In the genomic region with DNA sequence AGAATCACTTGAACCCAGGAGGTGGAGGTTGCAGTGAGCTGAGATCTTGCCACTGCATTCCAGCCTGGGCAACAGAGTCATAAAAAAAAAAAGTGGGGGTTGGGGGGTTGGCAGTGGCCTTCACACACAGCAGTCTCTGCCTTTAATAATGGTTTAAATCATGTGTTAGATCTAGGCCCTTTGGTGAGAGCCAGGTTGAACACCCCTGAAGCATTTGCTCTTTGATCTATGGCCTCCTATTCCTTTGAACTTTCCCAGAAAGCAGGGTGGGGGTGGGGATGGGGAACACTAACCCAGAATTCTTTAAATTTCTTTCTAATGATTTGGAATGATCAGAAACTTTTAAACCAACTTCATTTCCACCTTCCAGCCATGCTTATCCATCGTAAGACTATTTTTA, we compare ENCODE assay signal across 20 cellular contexts.
DNase-seq lines count a peak whose midpoint lies in the region; ATAC-seq and TF ChIP-seq lines count a peak whose summit lies in the region.
"Had no signal": no experiment of that assay in that cellular context is flagged by ENCODE, and none has a peak within 500 bp of the region (broad histone marks: within the 10 kb centered on the region; RNA-seq: fewer than 3 reads in every experiment).

No MANE protein-coding gene starts in this region.

- peak overlapping the region; percentile 45 for H3K27ac Mint-ChIP-seq in Caco-2 (ENCODE audit: unreplicated experiment)
- no peak overlapping the region for H3K27ac Mint-ChIP-seq in GM23338
- H3K27ac Mint-ChIP-seq: CD14-positive monocyte; CD4-positive, alpha-beta T cell; CD8-positive, alpha-beta memory T cell had no signal

- peaks cover 4% of the 10 kb centered on the region; the same call in 1 of the 2 replicates for H3K9me2 ChIP-seq in GM23338 (ENCODE audit: insufficient read depth)

- H3K27ac ChIP-seq in GM23338 (ENCODE audit: low read depth) = no peak overlapping the region
- H3K27ac ChIP-seq in effector memory CD4-positive, alpha-beta T cell (ENCODE audit: insufficient read depth, low read length, poor library complexity, severe bottlenecking) = no peak overlapping the region
- H3K27ac ChIP-seq: A549; BLaER1 treated with 17β-estradiol and CSF1 and Interleukin-3, amounts not matched to agents 10 nM and 100 nM had no signal

- H3K4me1 Mint-ChIP-seq in Caco-2 (ENCODE audit: low read depth, unreplicated experiment) (peaks cover 39% of the 10 kb centered on the region), GM23338 (peaks cover 7% of the 10 kb centered on the region; the same call in 2 of the 3 replicates)
- H3K4me1 Mint-ChIP-seq: CD8-positive, alpha-beta memory T cell had no signal

- H3K27me3 ChIP-seq in Caco-2 (replicated peaks; ENCODE audit: control insufficient read depth, insufficient read depth, low read length) (no peaks in the 10 kb centered on the region), GM23338 (ENCODE audit: insufficient read depth) (no peaks in the 10 kb centered on the region)
- no peaks in the 10 kb centered on the region for H3K27me3 ChIP-seq in effector memory CD4-positive, alpha-beta T cell (replicated peaks; ENCODE audit: control insufficient read depth, insufficient read depth, low read length, poor library complexity, severe bottlenecking)
- H3K27me3 ChIP-seq: BE2C; BLaER1 treated with 17β-estradiol and CSF1 and Interleukin-3, amounts not matched to agents 10 nM and 100 nM had no signal

- ATAC-seq in GM23338 = no peak
- ATAC-seq: A549, HCT116 had no signal

- no peak overlapping the region for H3K4me3 ChIP-seq in Caco-2 (ENCODE audit: low read depth, low read length)
- no peak overlapping the region for H3K4me3 ChIP-seq in GM23338
- no peak overlapping the region for H3K4me3 ChIP-seq in effector memory CD4-positive, alpha-beta T cell (ENCODE audit: insufficient read depth, low read depth, low read length, poor library complexity, severe bottlenecking)
- H3K4me3 ChIP-seq: A549; BLaER1 treated with 17β-estradiol and CSF1 and Interleukin-3, amounts not matched to agents 10 nM and 100 nM had no signal

- peaks cover 12% of the 10 kb centered on the region for H3K9me3 Mint-ChIP-seq in Caco-2 (ENCODE audit: unreplicated experiment)
- no peaks in the 10 kb centered on the region; the same call in 2 of the 3 replicates for H3K9me3 Mint-ChIP-seq in GM23338
- H3K9me3 Mint-ChIP-seq: CD4-positive, alpha-beta T cell; H9 had no signal

- H3K36me3 Mint-ChIP-seq in Caco-2 (ENCODE audit: insufficient read depth, unreplicated experiment) = no peaks in the 10 kb centered on the region
- no peaks in the 10 kb centered on the region for H3K36me3 Mint-ChIP-seq in GM23338 (ENCODE audit: low read depth)
- H3K36me3 Mint-ChIP-seq: CD14-positive monocyte; CD8-positive, alpha-beta memory T cell had no signal

- intact Hi-C loops in Caco-2 (cut with micrococcal nuclease; ENCODE audit: unreplicated experiment) = loop anchor here (1.0 kb wide), 1 partner anchor 70 kb away; no protein-coding TSS in a partner anchor

- CTCF ChIA-PET in Caco-2 (lab: Charles Lee) = interaction anchor here (0.6 kb wide), 1 partner anchor 87 kb away, joined by 6 read pairs; no protein-coding TSS in a partner anchor

- H2AFZ ChIP-seq in GM23338 = peak overlapping the region; percentile 21

- H3K36me3 ChIP-seq in Caco-2 (ENCODE audit: control insufficient read depth, insufficient read depth, low read length) = no peaks in the 10 kb centered on the region
- no peaks in the 10 kb centered on the region for H3K36me3 ChIP-seq in GM23338 (ENCODE audit: insufficient read depth)
- H3K36me3 ChIP-seq in effector memory CD4-positive, alpha-beta T cell (ENCODE audit: control insufficient read depth, insufficient read depth, low read length) = no peaks in the 10 kb centered on the region
- H3K36me3 ChIP-seq: BE2C; BLaER1 treated with 17β-estradiol and CSF1 and Interleukin-3, amounts not matched to agents 10 nM and 100 nM had no signal

- POLR2A ChIA-PET in Caco-2 (lab: Charles Lee) = no interaction called here

- H3K4me3 Mint-ChIP-seq in Caco-2 (ENCODE audit: unreplicated experiment) = peak overlapping the region; percentile 30
- no peak overlapping the region for H3K4me3 Mint-ChIP-seq in GM23338
- H3K4me3 Mint-ChIP-seq: CD14-positive monocyte; CD4-positive, alpha-beta T cell; CD8-positive, alpha-beta memory T cell; H9 had no signal

- peaks cover 21% of the 10 kb centered on the region for H3K4me1 ChIP-seq in Caco-2
- H3K4me1 ChIP-seq in GM23338 (ENCODE audit: insufficient read depth) = no peaks in the 10 kb centered on the region
- no peaks in the 10 kb centered on the region for H3K4me1 ChIP-seq in effector memory CD4-positive, alpha-beta T cell (ENCODE audit: control insufficient read depth, insufficient read depth, low read length, poor library complexity, severe bottlenecking)
- H3K4me1 ChIP-seq: A549; BLaER1 treated with 17β-estradiol and CSF1 and Interleukin-3, amounts not matched to agents 10 nM and 100 nM had no signal

- TF ChIP-seq CTCF in Caco-2 (IDR thresholded peaks at IDR 0.05; ENCODE audit: insufficient read depth in 1 of 2, low read depth in 1 of 2, low read length in 1 of 2, severe bottlenecking in 1 of 2, unreplicated experiment in 1 of 2) (no peak), GM23338 (conservative IDR thresholded peaks at IDR 0.05; ENCODE audit: low read depth in 2 of 2) (no peak)

- H3K79me2 ChIP-seq in GM23338 (replicated peaks; ENCODE audit: insufficient read depth) = no peaks in the 10 kb centered on the region

- H3F3A ChIP-seq in GM23338 (replicated peaks; ENCODE audit: low read depth) = no peaks in the 10 kb centered on the region

- H3K9me3 ChIP-seq in Caco-2 = no peaks in the 10 kb centered on the region
- H3K9me3 ChIP-seq in effector memory CD4-positive, alpha-beta T cell (ENCODE audit: control insufficient read depth, low read length) = no peaks in the 10 kb centered on the region
- H3K9me3 ChIP-seq: A549; BE2C; BLaER1 treated with 17β-estradiol and CSF1 and Interleukin-3, amounts not matched to agents 10 nM and 100 nM had no signal

- BruUV-seq in Caco-2 (replicated peaks; lab: Mats Ljungman, UMichigan) = no TSS peak

- DNase-seq in Caco-2 (peak; percentile 16 to 50), GM23338 (ENCODE audit: low spot score) (no peak), islet precursor cell (peak; percentile 75), cerebellar nuclear complex (lab: John Stamatoyannopoulos, UW) (no peak), SIG-M5 treated with dmso at 0.1 percent for 504 hours (lab: John Stamatoyannopoulos, UW; ENCODE audit: unreplicated experiment) (no peak)
- no peak for DNase-seq in effector memory CD4-positive, alpha-beta T cell
- DNase-seq: 8988T; ACHN; AML-193; BE2C; Calu3; CD4-positive, alpha-beta T cell; CD8-positive, alpha-beta memory T cell; DMS53; DMS79 treated with DMSO at 0.1 percent for 48 hours; H9 had no signal

- H3K27me3 Mint-ChIP-seq in Caco-2 (ENCODE audit: insufficient read depth, unreplicated experiment) (no peaks in the 10 kb centered on the region), GM23338 (ENCODE audit: insufficient read depth, low read depth, poor library complexity) (peaks cover 9% of the 10 kb centered on the region)
- H3K27me3 Mint-ChIP-seq: CD4-positive, alpha-beta T cell; CD8-positive, alpha-beta memory T cell had no signal

- no peaks in the 10 kb centered on the region for H4K20me1 ChIP-seq in GM23338 (replicated peaks; ENCODE audit: insufficient read depth)
- H4K20me1 ChIP-seq: BLaER1 treated with 17β-estradiol and CSF1 and Interleukin-3, amounts not matched to agents 10 nM and 100 nM had no signal

- H3K4me2 ChIP-seq in GM23338 = no peak overlapping the region
- H3K4me2 ChIP-seq: A549; BLaER1 treated with 17β-estradiol and CSF1 and Interleukin-3, amounts not matched to agents 10 nM and 100 nM had no signal

TF ChIP-seq in GM23338, 12 proteins besides CTCF, POLR2A, EP300 and RAD21 (continues in another document):
- no peak for TF ChIP-seq ZNF114 (CRISPR knock-in tag; IDR thresholded peaks at IDR 0.05)
- TF ChIP-seq, protein P1, sequence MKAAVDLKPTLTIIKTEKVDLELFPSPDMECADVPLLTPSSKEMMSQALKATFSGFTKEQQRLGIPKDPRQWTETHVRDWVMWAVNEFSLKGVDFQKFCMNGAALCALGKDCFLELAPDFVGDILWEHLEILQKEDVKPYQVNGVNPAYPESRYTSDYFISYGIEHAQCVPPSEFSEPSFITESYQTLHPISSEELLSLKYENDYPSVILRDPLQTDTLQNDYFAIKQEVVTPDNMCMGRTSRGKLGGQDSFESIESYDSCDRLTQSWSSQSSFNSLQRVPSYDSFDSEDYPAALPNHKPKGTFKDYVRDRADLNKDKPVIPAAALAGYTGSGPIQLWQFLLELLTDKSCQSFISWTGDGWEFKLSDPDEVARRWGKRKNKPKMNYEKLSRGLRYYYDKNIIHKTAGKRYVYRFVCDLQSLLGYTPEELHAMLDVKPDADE (IDR thresholded peaks at IDR 0.05) = no peak

Comparison
In these comparisons a context has a peak if more than half of its experiments do, and no peak if none do; other contexts are left out.
1. DNase-seq: peak in Caco-2 (2 of 2) and islet precursor cell (single experiment); none in GM23338 (single experiment), cerebellar nuclear complex (0 of 2), SIG-M5 treated with dmso at 0.1 percent for 504 hours (single experiment) and effector memory CD4-positive, alpha-beta T cell (0 of 3).